8 cellular contexts compared by ENCODE assay signal in genomic region chr3:20039082-20039764, GRCh38. TPM values are rescaled to one million over a fixed set of nuclear protein-coding genes. Genes with fewer than 3 reads are reported as not detected.
DNase-seq lines count a peak whose midpoint lies in the region; ATAC-seq and TF ChIP-seq lines count a peak whose summit lies in the region.

No MANE protein-coding gene starts in this region.

- peaks cover 5% of the 10 kb centered on the region for H3K36me3 Mint-ChIP-seq in activated T-cell treated with anti-CD3 and anti-CD28 coated beads, Interleukin-2, amount 50 U/mL, for 24 hours (ENCODE audit: low read depth)

- DNase-seq in activated T-cell treated with anti-CD3 and anti-CD28 coated beads, Interleukin-2, amount 50 U/mL, for 24 hours = no peak
- DNase-seq in activated T-cell treated with anti-CD3 and anti-CD28 coated beads, Interleukin-2, amount 50 U/mL, for 48 hours = no peak
- DNase-seq in astrocyte of the spinal cord (ENCODE audit: low read depth, low spot score) (no peak), lower lobe of right lung (no peak), thyroid gland (peak in 1 of 2 donors; percentile 27), DMS53 (lab: John Stamatoyannopoulos, UW) (no peak), DMS79 treated with DMSO at 0.1 percent for 48 hours (lab: John Stamatoyannopoulos, UW) (no peak)

- no peak for TF ChIP-seq CTCF in astrocyte of the spinal cord (IDR thresholded peaks at IDR 0.05; ENCODE audit: low read depth, low read length)
- no peak for TF ChIP-seq CTCF in lower lobe of right lung (IDR thresholded peaks at IDR 0.05)
- TF ChIP-seq CTCF in thyroid gland (IDR thresholded peaks at IDR 0.05) = no peak

- peak in 1 of 2 donors; percentile 8 for TF ChIP-seq POLR2A in thyroid gland (IDR thresholded peaks at IDR 0.05)

- H3K27me3 Mint-ChIP-seq in activated T-cell treated with anti-CD3 and anti-CD28 coated beads, Interleukin-2, amount 50 U/mL, for 24 hours = no peaks in the 10 kb centered on the region

- H3K36me3 ChIP-seq in lower lobe of right lung (no peaks in the 10 kb centered on the region), thyroid gland (no peaks in the 10 kb centered on the region)

- H3K27ac ChIP-seq in lower lobe of right lung (peak overlapping the region; percentile 91), thyroid gland (peak overlapping the region; percentile 95 to 99 (median 96))

- intact Hi-C loops in lower lobe of right lung (cut with DNase I) = no loop called here
- intact Hi-C loops in thyroid gland (cut with DNase I) = no loop called here

- WGBS in thyroid gland, 2 donors = 4 to 6% methylated on average over 14 of the region's 14 CpGs

- no peaks in the 10 kb centered on the region for H3K9me3 ChIP-seq in lower lobe of right lung
- no peaks in the 10 kb centered on the region for H3K9me3 ChIP-seq in thyroid gland

- H3K27me3 ChIP-seq in lower lobe of right lung (ENCODE audit: low read depth) = no peaks in the 10 kb centered on the region
- H3K27me3 ChIP-seq in thyroid gland = no peaks in the 10 kb centered on the region

- in situ Hi-C loops in astrocyte of the spinal cord (cut with HindIII; ENCODE audit: low sequenced_read_pairs) = no loop called here

- H3K4me3 Mint-ChIP-seq in activated T-cell treated with anti-CD3 and anti-CD28 coated beads, Interleukin-2, amount 50 U/mL, for 24 hours = peak overlapping the region; percentile 83

- H3K4me1 ChIP-seq in lower lobe of right lung (peaks cover 37% of the 10 kb centered on the region), thyroid gland (peaks cover 26% of the 10 kb centered on the region in 2 donors)

- peaks cover 54% of the 10 kb centered on the region for H3K4me1 Mint-ChIP-seq in activated T-cell treated with anti-CD3 and anti-CD28 coated beads, Interleukin-2, amount 50 U/mL, for 24 hours (ENCODE audit: low read depth)

- peak overlapping the region; percentile 92 for H3K27ac Mint-ChIP-seq in activated T-cell treated with anti-CD3 and anti-CD28 coated beads, Interleukin-2, amount 50 U/mL, for 24 hours

- no peak for ATAC-seq in lower lobe of right lung
- no peak for ATAC-seq in GM21786 (IDR thresholded peaks at IDR 0.05; ENCODE audit: unreplicated experiment)

- no peaks in the 10 kb centered on the region for H3K9me3 Mint-ChIP-seq in activated T-cell treated with anti-CD3 and anti-CD28 coated beads, Interleukin-2, amount 50 U/mL, for 24 hours

- H3K4me3 ChIP-seq in astrocyte of the spinal cord (ENCODE audit: low read depth, low read length) (peak overlapping the region; percentile 73), lower lobe of right lung (peak overlapping the region; percentile 80), thyroid gland (replicated peaks in 1 of 3) (peak overlapping the region; percentile 35 to 62 (median 60))

RNA-seq across cellular contexts. Expression of gene KAT2B, which starts 1.0 kb away (rescaled TPM):
- total RNA-seq in lower lobe of right lung (41.4 TPM), thyroid gland (100 to 1,000 TPM in 1 of 4 donors, 10 to 100 TPM in 3; 57.2 to 122 (median 74.9) TPM)

RNA-seq across cellular contexts. Expression of gene PP2D1, which starts 27.2 kb away (rescaled TPM):
- not detected for total RNA-seq in lower lobe of right lung
- total RNA-seq in thyroid gland = not detected
